ENCODE assay signal across 9 cellular contexts in genomic region chr3:194269610-194270145, GRCh38.
DNase-seq lines count a peak whose midpoint lies in the region; ATAC-seq and TF ChIP-seq lines count a peak whose summit lies in the region.
"Had no signal": no experiment of that assay in that cellular context is flagged by ENCODE, and none has a peak within 500 bp of the region (broad histone marks: within the 10 kb centered on the region; RNA-seq: fewer than 3 reads in every experiment).

No MANE protein-coding gene starts in this region.

- WGBS in SK-N-SH (ENCODE audit: low lambda C conversion rate): 93% methylated on average over 22 of the region's 29 CpGs
- WGBS in thyroid gland, 2 donors: 19 to 28% methylated on average over 14 to 26 of the region's 29 CpGs

- H3K4me1 ChIP-seq in SK-N-SH (ENCODE audit: control insufficient read depth in 1 of 2, insufficient read depth in 2 of 2, low read depth in 1 of 2, low read length in 1 of 2) (peaks cover 6 to 70% of the 10 kb centered on the region in 2 experiments; a peak in 3 of 4 replicates), lower lobe of right lung (peaks cover 64% of the 10 kb centered on the region), thyroid gland (peaks cover 41 to 60% of the 10 kb centered on the region in 2 donors)

- TF ChIP-seq EP300 in SK-N-SH (IDR thresholded peaks at IDR 0.05; ENCODE audit: borderline replicate concordance in 1 of 2, low read depth in 1 of 2, low read length in 1 of 2): no peak

- H3K9me3 ChIP-seq in SK-N-SH (no peaks in the 10 kb centered on the region), lower lobe of right lung (no peaks in the 10 kb centered on the region), thyroid gland (no peaks in the 10 kb centered on the region)

- H2AFZ ChIP-seq in SK-N-SH (ENCODE audit: low read depth): no peak overlapping the region

- TF ChIP-seq POLR2A in thyroid gland (IDR thresholded peaks at IDR 0.05): no peak

- peaks cover 6% of the 10 kb centered on the region for H3F3A ChIP-seq in SK-N-SH (replicated peaks; ENCODE audit: insufficient read depth)

- H3K36me3 ChIP-seq in SK-N-SH (replicated peaks in 1 of 2; ENCODE audit: control insufficient read depth in 1 of 2, insufficient read depth in 2 of 2, low read length in 1 of 2) (no peaks in the 10 kb centered on the region), lower lobe of right lung (no peaks in the 10 kb centered on the region), thyroid gland (no peaks in the 10 kb centered on the region)

- H3K9me2 ChIP-seq in SK-N-SH: no peaks in the 10 kb centered on the region

- H4K20me1 ChIP-seq in SK-N-SH (ENCODE audit: insufficient read depth): no peaks in the 10 kb centered on the region

- H3K79me2 ChIP-seq in SK-N-SH (ENCODE audit: insufficient read depth): no peaks in the 10 kb centered on the region

- TF ChIP-seq CTCF in SK-N-SH (IDR thresholded peaks at IDR 0.05) (no peak), lower lobe of right lung (IDR thresholded peaks at IDR 0.05) (peak; percentile 56), thyroid gland (IDR thresholded peaks at IDR 0.05) (peak in 4 of 6 experiments; percentile 19 to 58 (median 44))

- H3K9ac ChIP-seq in SK-N-SH: no peak overlapping the region

- ATAC-seq in SK-N-SH treated with all-trans-retinoic acid at 6 μM for 48 hours: no peak
- ATAC-seq in lower lobe of right lung: peak; percentile 68 to 73
- no peak for ATAC-seq in GM19023 (IDR thresholded peaks at IDR 0.05; ENCODE audit: unreplicated experiment)

- H3K4me2 ChIP-seq in SK-N-SH: no peak overlapping the region

- CTCF ChIA-PET in SK-N-SH (lab: Yijun Ruan, JAX): interaction anchor here (1.0 to 5.6 kb wide), 5 partner anchors 12 to 604 kb away, joined by 3 to 48 read pairs (median 4); no protein-coding TSS in a partner anchor

- H3K27ac ChIP-seq in SK-N-SH (ENCODE audit: low read depth in 2 of 2, low read length in 1 of 2) (peak overlapping the region in 1 of 2 experiments; percentile 99; a peak in 1 of 4 replicates), lower lobe of right lung (peak overlapping the region; percentile 75), thyroid gland (peak overlapping the region; percentile 93 to 97 (median 96))

- TF ChIP-seq RAD21 in SK-N-SH (IDR thresholded peaks at IDR 0.05; ENCODE audit: low read length): no peak

- H3K4me3 ChIP-seq in SK-N-SH (ENCODE audit: low read depth in 2 of 2, low read length in 1 of 2) (no peak overlapping the region), lower lobe of right lung (peak overlapping the region; percentile 4), thyroid gland (replicated peaks in 1 of 3) (no peak overlapping the region)

- DNase-seq in SK-N-SH: peak; percentile 46
- peak; percentile 77 for DNase-seq in ecto neural progenitor cell (ENCODE audit: low spot score)
- DNase-seq in lower lobe of right lung: peak; percentile 82
- peak; percentile 81 to 83 for DNase-seq in thyroid gland
- no peak for DNase-seq in NCI-H2029 (lab: John Stamatoyannopoulos, UW)
- no peak for DNase-seq in effector CD4-positive, alpha-beta T cell
- DNase-seq: NCI-H510A had no signal

- POLR2A ChIA-PET in SK-N-SH (lab: Yijun Ruan, JAX): interaction anchor here (2.7 kb wide), 1 partner anchor 19 kb away, joined by 27 read pairs; no protein-coding TSS in a partner anchor

- intact Hi-C loops in lower lobe of right lung (cut with DNase I) (no loop called here), thyroid gland (cut with DNase I) (no loop called here)

- H3K27me3 ChIP-seq in SK-N-SH (ENCODE audit: insufficient read depth) (no peaks in the 10 kb centered on the region), lower lobe of right lung (ENCODE audit: low read depth) (no peaks in the 10 kb centered on the region), thyroid gland (no peaks in the 10 kb centered on the region)

TF ChIP-seq in SK-N-SH, 30 proteins besides CTCF, POLR2A, EP300 and RAD21 (continues in another document):
- no peak for TF ChIP-seq NFIC (IDR thresholded peaks at IDR 0.05; ENCODE audit: borderline replicate concordance)
- TF ChIP-seq TCF12 (IDR thresholded peaks at IDR 0.05): no peak
- no peak for TF ChIP-seq REST (IDR thresholded peaks at IDR 0.05; ENCODE audit: low read depth, low read length)
- no peak for TF ChIP-seq RXRA (IDR thresholded peaks at IDR 0.05; ENCODE audit: borderline replicate concordance, low read depth)
- TF ChIP-seq RCOR1 (IDR thresholded peaks at IDR 0.05; ENCODE audit: low read length): no peak
- TF ChIP-seq FOSL2 (IDR thresholded peaks at IDR 0.05; ENCODE audit: borderline replicate concordance, low read depth): no peak
- TF ChIP-seq SIN3A (IDR thresholded peaks at IDR 0.05; ENCODE audit: borderline replicate concordance, low read depth, low read length): no peak
- no peak for TF ChIP-seq EZH2phosphoT487 (IDR thresholded peaks at IDR 0.05; ENCODE audit: borderline replicate concordance, low read depth)
- no peak for TF ChIP-seq GATA2 (CRISPR knock-in tag; IDR thresholded peaks at IDR 0.05)
- no peak for TF ChIP-seq NRF1 (IDR thresholded peaks at IDR 0.05; ENCODE audit: low read depth, low read length)

TF ChIP-seq in SK-N-SH treated with all-trans-retinoic acid at 6 μM for 48 hours, 23 proteins besides CTCF, POLR2A, EP300 and RAD21 (continues in another document):
- TF ChIP-seq BACH2 (CRISPR knock-in tag; IDR thresholded peaks at IDR 0.05; ENCODE audit: borderline replicate concordance) (no peak), OSR1 (CRISPR knock-in tag; IDR thresholded peaks at IDR 0.05) (no peak), POU6F1 (CRISPR knock-in tag; IDR thresholded peaks at IDR 0.05; ENCODE audit: borderline replicate concordance, low read depth) (no peak), ISL1 (CRISPR knock-in tag; IDR thresholded peaks at IDR 0.05) (no peak), ARNTL (CRISPR knock-in tag; IDR thresholded peaks at IDR 0.05; ENCODE audit: borderline replicate concordance, low read depth) (no peak), TSHZ2 (CRISPR knock-in tag; IDR thresholded peaks at IDR 0.05) (no peak), ZNF565 (CRISPR knock-in tag; conservative IDR thresholded peaks at IDR 0.05; ENCODE audit: low read depth) (no peak), ESRRG (CRISPR knock-in tag; IDR thresholded peaks at IDR 0.05) (no peak), TOX (CRISPR knock-in tag; IDR thresholded peaks at IDR 0.05; ENCODE audit: borderline replicate concordance) (no peak), PPARA (CRISPR knock-in tag; IDR thresholded peaks at IDR 0.05; ENCODE audit: borderline replicate concordance) (no peak), ZNF70 (CRISPR knock-in tag; IDR thresholded peaks at IDR 0.05) (no peak), ZFP3 (CRISPR knock-in tag; IDR thresholded peaks at IDR 0.05) (no peak), SNAI2 (CRISPR knock-in tag; IDR thresholded peaks at IDR 0.05) (no peak), ZC3H10 (CRISPR knock-in tag; IDR thresholded peaks at IDR 0.05) (no peak), CSDC2 (CRISPR knock-in tag; IDR thresholded peaks at IDR 0.05) (no peak), ZFP30 (CRISPR knock-in tag; IDR thresholded peaks at IDR 0.05) (no peak), CSRNP3 (CRISPR knock-in tag; IDR thresholded peaks at IDR 0.05) (no peak)

Comparison
In these comparisons a context has a peak if more than half of its experiments do, and no peak if none do; other contexts are left out.
1. DNase-seq: peak in SK-N-SH (single experiment), ecto neural progenitor cell (single experiment), lower lobe of right lung (single experiment) and thyroid gland (2 of 2); none in NCI-H2029 (single experiment) and effector CD4-positive, alpha-beta T cell (single experiment).
2. ATAC-seq: peak in lower lobe of right lung (2 of 2); none in SK-N-SH treated with all-trans-retinoic acid at 6 μM for 48 hours (single experiment) and GM19023 (single experiment).